Comparison of ENCODE assay signal across 26 cellular contexts in genomic region chr17:67203818-67204217, GRCh38.
"Had no signal": no experiment of that assay in that cellular context is flagged by ENCODE, and none has a peak within 500 bp of the region (broad histone marks: within the 10 kb centered on the region; RNA-seq: fewer than 3 reads in every experiment).

No MANE protein-coding gene starts in this region.

- H3K4me3 ChIP-seq: ascending aorta, cardiac muscle cell, SJCRH30 had no signal

- ATAC-seq: activated CD8-positive, alpha-beta T cell treated with anti-CD3 and anti-CD28 coated beads, Interleukin-2, amount 10 ng/mL, durations not matched to agents 7 days and 5 days; Panc1 had no signal

- H3K9me3 ChIP-seq: ascending aorta, SJCRH30, SK-N-SH had no signal

- H3K9me3 Mint-ChIP-seq: activated CD4-positive, alpha-beta T cell treated with anti-CD3 and anti-CD28 coated beads, Interleukin-2, amount 10 ng/mL, durations not matched to agents 24 days and 14 days; activated naive CD4-positive, alpha-beta T cell treated with anti-CD3 and anti-CD28 coated beads, Interleukin-2, amount 50 U/mL, for 24 hours; activated naive CD8-positive, alpha-beta T cell treated with anti-CD3 and anti-CD28 coated beads, Interleukin-2, amount 10 ng/mL, durations not matched to agents 7 days and 5 days; activated T-cell treated with anti-CD3 and anti-CD28 coated beads, Interleukin-2, amount 50 U/mL, for 24 hours; activated T-helper 2 cell treated with anti-CD3 and anti-CD28 coated beads, Interferon-gamma antibody, Interleukin-2, Interleukin-4, amounts not matched to agents 10 μg/mL and 5 μg/mL and 100 μg/mL, durations not matched to agents 14 hours and 24 hours and 36 hours; central memory CD8-positive, alpha-beta T cell; T-helper 1 cell treated with Interleukin-12 subunit alpha and Interleukin-12 subunit beta and Interleukin-4 antibody, amounts not matched to agents 30 μg/mL and 1 μg/mL, for 36 hours; T-helper 2 cell treated with Interferon-gamma antibody and Interleukin-4, amounts not matched to agents 5 μg/mL and 100 μg/mL, for 36 hours had no signal

- H3K4me1 ChIP-seq: ascending aorta had no signal

- H3K9ac ChIP-seq: SK-N-SH had no signal

- H3K27me3 Mint-ChIP-seq: activated CD4-positive, alpha-beta T cell treated with anti-CD3 and anti-CD28 coated beads, Interleukin-2, amount 10 ng/mL, durations not matched to agents 24 days and 14 days; activated naive CD4-positive, alpha-beta T cell treated with anti-CD3 and anti-CD28 coated beads, Interleukin-2, amount 50 U/mL, for 24 hours; activated naive CD8-positive, alpha-beta T cell treated with anti-CD3 and anti-CD28 coated beads, Interleukin-2, amount 10 ng/mL, durations not matched to agents 7 days and 5 days; activated T-cell treated with anti-CD3 and anti-CD28 coated beads, Interleukin-2, amount 50 U/mL, for 24 hours; central memory CD8-positive, alpha-beta T cell had no signal

- DNase-seq: activated CD4-positive, alpha-beta T cell treated with anti-CD3 and anti-CD28 coated beads, Interleukin-2, amount 10 ng/mL, durations not matched to agents 24 days and 14 days; activated CD4-positive, alpha-beta T cell treated with anti-CD3 and anti-CD28 coated beads, Interleukin-2, amount 50 U/mL, for 48 hours; activated CD8-positive, alpha-beta T cell treated with anti-CD3 and anti-CD28 coated beads, Interleukin-2, amount 10 ng/mL, durations not matched to agents 7 days and 5 days; activated gamma-delta T cell; activated naive CD4-positive, alpha-beta T cell treated with Interleukin-2 at 50 U/mL for 16 hours; activated naive CD8-positive, alpha-beta T cell treated with anti-CD3 and anti-CD28 coated beads, Interleukin-2, amount 10 ng/mL, durations not matched to agents 7 days and 5 days; activated T-cell treated with anti-CD3 and anti-CD28 coated beads, Interleukin-2, amount 50 U/mL, for 24 hours; amygdala; NCI-H1105; NCI-H1417 treated with DMSO at 0.1 percent for 48 hours; NCI-H1694 treated with DMSO at 0.1 percent for 48 hours; NCI-H2029; NCI-H2107; NCI-H226; NCI-H524 treated with DMSO at 0.1 percent for 48 hours; SHP77; SK-N-SH had no signal

- H3K27ac Mint-ChIP-seq: activated CD4-positive, alpha-beta T cell treated with anti-CD3 and anti-CD28 coated beads, Interleukin-2, amount 10 ng/mL, durations not matched to agents 24 days and 14 days; activated naive CD4-positive, alpha-beta T cell treated with anti-CD3 and anti-CD28 coated beads, Interleukin-2, amount 50 U/mL, for 24 hours; activated naive CD8-positive, alpha-beta T cell treated with anti-CD3 and anti-CD28 coated beads, Interleukin-2, amount 10 ng/mL, durations not matched to agents 7 days and 5 days; activated T-cell treated with anti-CD3 and anti-CD28 coated beads, Interleukin-2, amount 50 U/mL, for 24 hours; activated T-helper 2 cell treated with anti-CD3 and anti-CD28 coated beads, Interferon-gamma antibody, Interleukin-2, Interleukin-4, amounts not matched to agents 10 μg/mL and 5 μg/mL and 100 μg/mL, durations not matched to agents 14 hours and 24 hours and 36 hours; T-helper 1 cell treated with Interleukin-12 subunit alpha and Interleukin-12 subunit beta and Interleukin-4 antibody, amounts not matched to agents 30 μg/mL and 1 μg/mL, for 36 hours; T-helper 2 cell treated with Interferon-gamma antibody and Interleukin-4, amounts not matched to agents 5 μg/mL and 100 μg/mL, for 36 hours had no signal

- H3K27me3 ChIP-seq: ascending aorta, cardiac muscle cell, SJCRH30 had no signal

- H3K4me3 Mint-ChIP-seq: activated CD4-positive, alpha-beta T cell treated with anti-CD3 and anti-CD28 coated beads, Interleukin-2, amount 10 ng/mL, durations not matched to agents 24 days and 14 days; activated CD8-positive, alpha-beta T cell treated with anti-CD3 and anti-CD28 coated beads, Interleukin-2, amount 10 ng/mL, durations not matched to agents 7 days and 5 days; activated naive CD4-positive, alpha-beta T cell treated with anti-CD3 and anti-CD28 coated beads, Interleukin-2, amount 50 U/mL, for 24 hours; activated naive CD8-positive, alpha-beta T cell treated with anti-CD3 and anti-CD28 coated beads, Interleukin-2, amount 10 ng/mL, durations not matched to agents 7 days and 5 days; activated T-cell treated with anti-CD3 and anti-CD28 coated beads, Interleukin-2, amount 50 U/mL, for 24 hours; central memory CD8-positive, alpha-beta T cell; T-helper 1 cell treated with Interleukin-12 subunit alpha and Interleukin-12 subunit beta and Interleukin-4 antibody, amounts not matched to agents 30 μg/mL and 1 μg/mL, for 36 hours; T-helper 2 cell treated with Interferon-gamma antibody and Interleukin-4, amounts not matched to agents 5 μg/mL and 100 μg/mL, for 36 hours had no signal

- H3K4me2 ChIP-seq: SK-N-SH had no signal

- H3K27ac ChIP-seq: ascending aorta, cardiac muscle cell, SJCRH30 had no signal
